ENCODE assay signal across 8 cellular contexts in genomic region chr13:33541962-33542308, GRCh38.
DNase-seq lines count a peak whose midpoint lies in the region; ATAC-seq and TF ChIP-seq lines count a peak whose summit lies in the region.

No MANE protein-coding gene starts in this region.

- peaks cover 5% of the 10 kb centered on the region for H3K36me3 Mint-ChIP-seq in activated CD8-positive, alpha-beta memory T cell treated with anti-CD3 and anti-CD28 coated beads, Interleukin-2, amount 10 ng/mL, durations not matched to agents 7 days and 5 days

- H3K4me3 ChIP-seq in left lung (peak overlapping the region; percentile 27 to 46), thymus (ENCODE audit: low read length) (peak overlapping the region; percentile 80)

- peak overlapping the region; percentile 80 for H3K4me3 Mint-ChIP-seq in activated CD8-positive, alpha-beta memory T cell treated with anti-CD3 and anti-CD28 coated beads, Interleukin-2, amount 10 ng/mL, durations not matched to agents 7 days and 5 days

- H3K27ac Mint-ChIP-seq in activated CD8-positive, alpha-beta memory T cell treated with anti-CD3 and anti-CD28 coated beads, Interleukin-2, amount 10 ng/mL, durations not matched to agents 7 days and 5 days = peak overlapping the region; percentile 97

- H3K9me3 ChIP-seq in left lung (no peaks in the 10 kb centered on the region), thymus (ENCODE audit: control insufficient read depth) (no peaks in the 10 kb centered on the region)

- no peak for DNase-seq in activated CD8-positive, alpha-beta memory T cell treated with anti-CD3 and anti-CD28 coated beads, Interleukin-2, amount 10 ng/mL, durations not matched to agents 7 days and 5 days
- DNase-seq in activated CD8-positive, alpha-beta memory T cell treated with anti-CD3 and anti-CD28 coated beads, Interleukin-2, amount 50 U/mL, for 4 hours = no peak
- DNase-seq in left lung = no peak
- no peak for DNase-seq in DMS153 (lab: John Stamatoyannopoulos, UW)
- no peak for DNase-seq in SIG-M5 (lab: John Stamatoyannopoulos, UW)
- no peak for DNase-seq in GF-D8 (lab: John Stamatoyannopoulos, UW)

- intact Hi-C loops in left lung (cut with DNase I) = no loop called here

- H3K9me3 Mint-ChIP-seq in activated CD8-positive, alpha-beta memory T cell treated with anti-CD3 and anti-CD28 coated beads, Interleukin-2, amount 10 ng/mL, durations not matched to agents 7 days and 5 days (ENCODE audit: low read depth) = no peaks in the 10 kb centered on the region

- no peak for TF ChIP-seq CTCF in left lung (IDR thresholded peaks at IDR 0.05)

- WGBS in adipose tissue, 3 donors = 5 to 12% (median 7%) methylated on average over 8 of the region's 8 CpGs
- WGBS in thymus = 17% methylated on average over 8 of the region's 8 CpGs

- H3K4me1 ChIP-seq in left lung (peaks cover 19 to 35% of the 10 kb centered on the region in 2 donors), thymus (ENCODE audit: control insufficient read depth, insufficient read depth, low read length) (peaks cover 14% of the 10 kb centered on the region)

- CTCF ChIA-PET in activated CD8-positive, alpha-beta memory T cell treated with anti-CD3 and anti-CD28 coated beads, Interleukin-2, amount 10 ng/mL, durations not matched to agents 7 days and 5 days (lab: Charles Lee) = interaction anchor here (1.5 kb wide), 1 partner anchor 28 kb away, joined by 3 read pairs; no protein-coding TSS in a partner anchor

- H3K36me3 ChIP-seq in left lung = no peaks in the 10 kb centered on the region
- no peaks in the 10 kb centered on the region for H3K36me3 ChIP-seq in thymus (ENCODE audit: control insufficient read depth, insufficient read depth)

- no peak for ATAC-seq in activated CD8-positive, alpha-beta memory T cell treated with anti-CD3 and anti-CD28 coated beads, Interleukin-2, amount 10 ng/mL, durations not matched to agents 7 days and 5 days
- no peak for ATAC-seq in left lung

- H3K27ac ChIP-seq in adipose tissue (ENCODE audit: low read depth, low read length) = peak overlapping the region; percentile 66
- peak overlapping the region; percentile 99 for H3K27ac ChIP-seq in left lung
- peak overlapping the region; percentile 100 for H3K27ac ChIP-seq in thymus (ENCODE audit: low read depth)

- no peaks in the 10 kb centered on the region for H3K27me3 ChIP-seq in left lung
- H3K27me3 ChIP-seq in thymus (ENCODE audit: control insufficient read depth, insufficient read depth) = no peaks in the 10 kb centered on the region

- peaks cover 31% of the 10 kb centered on the region for H3K4me1 Mint-ChIP-seq in activated CD8-positive, alpha-beta memory T cell treated with anti-CD3 and anti-CD28 coated beads, Interleukin-2, amount 10 ng/mL, durations not matched to agents 7 days and 5 days

- H3K27me3 Mint-ChIP-seq in activated CD8-positive, alpha-beta memory T cell treated with anti-CD3 and anti-CD28 coated beads, Interleukin-2, amount 10 ng/mL, durations not matched to agents 7 days and 5 days = no peaks in the 10 kb centered on the region
